Comparison of ENCODE assay signal across 21 cellular contexts in genomic region chr21:25691931-25692330, GRCh38. TPM values are rescaled to one million over a fixed set of nuclear protein-coding genes. Genes with fewer than 3 reads are reported as not detected.
DNase-seq lines count a peak whose midpoint lies in the region; ATAC-seq and TF ChIP-seq lines count a peak whose summit lies in the region.
"Had no signal": no experiment of that assay in that cellular context is flagged by ENCODE, and none has a peak within 500 bp of the region (broad histone marks: within the 10 kb centered on the region; RNA-seq: fewer than 3 reads in every experiment).

No MANE protein-coding gene starts in this region.

- no peaks in the 10 kb centered on the region for H3K9me3 Mint-ChIP-seq in chondrocyte (ENCODE audit: low read depth)

- no peaks in the 10 kb centered on the region for H3K36me3 ChIP-seq in upper lobe of right lung
- H3K36me3 ChIP-seq in body of pancreas (replicated peaks in 1 of 2; ENCODE audit: insufficient read depth in 1 of 2, low read depth in 2 of 2), result no peaks in the 10 kb centered on the region

- H3K4me1 ChIP-seq in right cardiac atrium (ENCODE audit: control insufficient read depth, insufficient read depth, low read length) (peaks cover 3% of the 10 kb centered on the region), upper lobe of right lung (peaks cover 3% of the 10 kb centered on the region), body of pancreas (no peaks in the 10 kb centered on the region)

- H3K27ac Mint-ChIP-seq in chondrocyte (ENCODE audit: unreplicated experiment), result no peak overlapping the region
- H3K27ac Mint-ChIP-seq: CD4-positive, CD25-positive, alpha-beta regulatory T cell; GM23338 had no signal

- 67% methylated on average over 4 of the region's 4 CpGs for WGBS in right cardiac atrium
- 76 to 83% methylated on average over 4 of the region's 4 CpGs for WGBS in body of pancreas, 2 donors

- H3K27me3 ChIP-seq in right cardiac atrium (ENCODE audit: control insufficient read depth, insufficient read depth) (no peaks in the 10 kb centered on the region), upper lobe of right lung (no peaks in the 10 kb centered on the region), body of pancreas (no peaks in the 10 kb centered on the region)

- no peaks in the 10 kb centered on the region for H3K27me3 Mint-ChIP-seq in chondrocyte (ENCODE audit: low read depth)

- no peak overlapping the region for H3K27ac ChIP-seq in right cardiac atrium (ENCODE audit: low read length)
- no peak overlapping the region for H3K27ac ChIP-seq in upper lobe of right lung
- no peak overlapping the region for H3K27ac ChIP-seq in body of pancreas

- ATAC-seq in left cardiac atrium (peak in 1 of 2 donors; percentile 74), right cardiac atrium (peak in 1 of 2 donors; percentile 70), upper lobe of right lung (peak; percentile 47), GM18519 (IDR thresholded peaks at IDR 0.05; ENCODE audit: low FRiP score, unreplicated experiment) (no peak), body of pancreas (no peak)
- ATAC-seq: GM12878, GM23338 had no signal

- TF ChIP-seq CTCF in chondrocyte (IDR thresholded peaks at IDR 0.05), result no peak
- TF ChIP-seq CTCF in upper lobe of right lung (IDR thresholded peaks at IDR 0.05), result no peak
- TF ChIP-seq CTCF in body of pancreas (IDR thresholded peaks at IDR 0.05), result no peak

- H3K4me1 Mint-ChIP-seq in chondrocyte (ENCODE audit: low read depth), result peaks cover 27% of the 10 kb centered on the region
- H3K4me1 Mint-ChIP-seq: CD4-positive, CD25-positive, alpha-beta regulatory T cell; GM23338 had no signal

- no peaks in the 10 kb centered on the region for H3K36me3 Mint-ChIP-seq in chondrocyte (ENCODE audit: low read depth)
- H3K36me3 Mint-ChIP-seq: CD4-positive, CD25-positive, alpha-beta regulatory T cell had no signal

- H3K9me3 ChIP-seq in right cardiac atrium (ENCODE audit: control insufficient read depth, low read length) (no peaks in the 10 kb centered on the region), upper lobe of right lung (no peaks in the 10 kb centered on the region), body of pancreas (no peaks in the 10 kb centered on the region)
- H3K9me3 ChIP-seq: SK-N-SH had no signal

- intact Hi-C loops in left cardiac atrium (cut with DNase I), result no loop called here
- intact Hi-C loops in cardiac septum (cut with DNase I), result no loop called here
- intact Hi-C loops in right cardiac atrium (cut with DNase I), result loop anchor here in 1 of 4 donors (10.0 kb wide), 1 partner anchor 47 kb away; no protein-coding TSS in a partner anchor
- intact Hi-C loops in upper lobe of right lung (cut with DNase I), result no loop called here
- intact Hi-C loops in body of pancreas (cut with DNase I), result no loop called here

- DNase-seq in left cardiac atrium (peak; percentile 39), cardiac septum (ENCODE audit: low spot score) (no peak), chondrocyte (ENCODE audit: low spot score) (peak; percentile 50), right cardiac atrium (peak in 2 of 3 donors; percentile 21 to 58), upper lobe of right lung (no peak), body of pancreas (no peak), foreskin melanocyte (no peak)
- DNase-seq: CD4-positive, CD25-positive, alpha-beta regulatory T cell; DMS79 treated with DMSO at 0.1 percent for 48 hours; HCEC 1CT; NCI-H1694; NCI-H2081 treated with DMSO at 0.1 percent for 48 hours; NCI-H2171 treated with DMSO at 0.1 percent for 48 hours; NCI-H446; NCI-H526; RPMI8226; SIG-M5; SK-N-SH had no signal

- no peak for TF ChIP-seq POLR2A in body of pancreas (IDR thresholded peaks at IDR 0.05)

- H3K4me3 ChIP-seq in right cardiac atrium (ENCODE audit: low read length) (no peak overlapping the region), upper lobe of right lung (no peak overlapping the region), body of pancreas (no peak overlapping the region)
- H3K4me3 ChIP-seq: GM12878, GM23338 had no signal

- no peak overlapping the region for H3K4me3 Mint-ChIP-seq in chondrocyte (ENCODE audit: unreplicated experiment)
- H3K4me3 Mint-ChIP-seq: CD4-positive, CD25-positive, alpha-beta regulatory T cell; GM23338 had no signal

RNA-seq across cellular contexts. Expression of gene ATP5PF, which starts 42.8 kb away (rescaled TPM):
- 100 to 1,000 TPM; 570 to 588 TPM for total RNA-seq in left cardiac atrium
- 503 TPM for total RNA-seq in cardiac septum
- 102 to 126 TPM (median 107 TPM) in 3 replicates for total RNA-seq in chondrocyte
- total RNA-seq in right cardiac atrium, result 100 to 1,000 TPM; 554 to 718 (median 650) TPM
- polyA plus RNA-seq in right cardiac atrium, result 2,294 TPM
- 76.7 TPM for total RNA-seq in upper lobe of right lung
- 10 to 100 TPM; 20.4 to 37.6 TPM for total RNA-seq in body of pancreas

RNA-seq across cellular contexts. Expression of gene GABPA, which starts 42.8 kb away (rescaled TPM):
- total RNA-seq in left cardiac atrium, result 10 to 100 TPM; 16.8 to 18.3 TPM
- 13.6 TPM for total RNA-seq in cardiac septum
- total RNA-seq in chondrocyte, result 17.9 to 20.2 TPM (median 18.5 TPM) in 3 replicates
- total RNA-seq in right cardiac atrium, result 10 to 100 TPM; 17.7 to 22.3 (median 20.5) TPM
- 9.8 TPM for polyA plus RNA-seq in right cardiac atrium
- 27.8 TPM for total RNA-seq in upper lobe of right lung
- 10 to 100 TPM in 1 of 2 donors, 1 to 10 TPM in 1; 8.9 to 11.2 TPM for total RNA-seq in body of pancreas

RNA-seq across cellular contexts. Expression of gene JAM2, which starts 52.9 kb away (rescaled TPM):
- total RNA-seq in left cardiac atrium (10 to 100 TPM; 35.9 to 41.8 TPM), cardiac septum (40.4 TPM), chondrocyte (6.6 to 7.1 TPM (median 7.0 TPM) in 3 replicates), right cardiac atrium (10 to 100 TPM; 26.2 to 49.5 (median 30.6) TPM), upper lobe of right lung (38.6 TPM), body of pancreas (1 to 10 TPM in 1 of 2 donors, under 1 TPM in 1; 0.33 to 3.4 TPM)
- 27.0 TPM for polyA plus RNA-seq in right cardiac atrium
- total RNA-seq: CD4-positive, CD25-positive, alpha-beta regulatory T cell had no signal

Comparison
In these comparisons a context has a peak if more than half of its experiments do, and no peak if none do; other contexts are left out.
1. DNase-seq: peak in left cardiac atrium (single experiment), chondrocyte (single experiment) and right cardiac atrium (2 of 3); none in cardiac septum (single experiment), upper lobe of right lung (single experiment), body of pancreas (0 of 4) and foreskin melanocyte (single experiment).